In genomic region chr12:119381471-119382235, GRCh38 we compare ENCODE assay signal across 18 cellular contexts. TPM values are rescaled to one million over a fixed set of nuclear protein-coding genes. Genes with fewer than 3 reads are reported as not detected.
DNase-seq lines count a peak whose midpoint lies in the region; ATAC-seq and TF ChIP-seq lines count a peak whose summit lies in the region.
"Had no signal": no experiment of that assay in that cellular context is flagged by ENCODE, and none has a peak within 500 bp of the region (broad histone marks: within the 10 kb centered on the region; RNA-seq: fewer than 3 reads in every experiment).

No MANE protein-coding gene starts in this region.

- peak overlapping the region; percentile 14 for H3K4me2 ChIP-seq in mesenchymal stem cell (ENCODE audit: low read length, poor library complexity, severe bottlenecking)
- H3K4me2 ChIP-seq: A549 had no signal

- peaks cover 0 to 38% (median 10%) of the 10 kb centered on the region in 9 donors for H3K4me1 ChIP-seq in heart right ventricle
- H3K4me1 ChIP-seq in mesenchymal stem cell (ENCODE audit: control insufficient read depth, insufficient read depth, low read depth, low read length) = no peaks in the 10 kb centered on the region
- H3K4me1 ChIP-seq: A549 had no signal

- no peak overlapping the region for H3K14ac ChIP-seq in mesenchymal stem cell (ENCODE audit: low read length in 2 of 2)

- H3K9ac ChIP-seq in mesenchymal stem cell (ENCODE audit: low read length) = no peak overlapping the region
- H3K9ac ChIP-seq: GM23248 had no signal

- H3K27ac ChIP-seq in heart right ventricle (peak overlapping the region in 8 of 10 donors; percentile 26 to 70 (median 52)), mesenchymal stem cell (ENCODE audit: low read length, poor library complexity, severe bottlenecking) (no peak overlapping the region)
- H3K27ac ChIP-seq: A549, GM23248 had no signal

- peaks cover 0 to 11% (median 0%) of the 10 kb centered on the region in 11 donors for H3K9me3 ChIP-seq in heart right ventricle
- H3K9me3 ChIP-seq in mesenchymal stem cell (ENCODE audit: control insufficient read depth, low read length) = no peaks in the 10 kb centered on the region
- H3K9me3 ChIP-seq: A549 had no signal

- peaks cover 13% of the 10 kb centered on the region for H3K36me3 Mint-ChIP-seq in endothelial cell (ENCODE audit: low read depth, unreplicated experiment)
- H3K36me3 Mint-ChIP-seq: CD14-positive monocyte; CD8-positive, alpha-beta T cell had no signal

- no peaks in the 10 kb centered on the region for H3K36me3 ChIP-seq in heart right ventricle
- no peaks in the 10 kb centered on the region for H3K36me3 ChIP-seq in mesenchymal stem cell (ENCODE audit: control insufficient read depth in 1 of 2, insufficient read depth in 2 of 2, low read depth in 1 of 2, low read length in 2 of 2)

- no peak overlapping the region for H3K27ac Mint-ChIP-seq in endothelial cell (ENCODE audit: unreplicated experiment)
- H3K27ac Mint-ChIP-seq: CD8-positive, alpha-beta T cell had no signal

- no peak for TF ChIP-seq CTCF in endothelial cell (IDR thresholded peaks at IDR 0.05; ENCODE audit: unreplicated experiment)
- TF ChIP-seq CTCF in heart right ventricle (IDR thresholded peaks at IDR 0.05) = no peak

- DNase-seq in endothelial cell (ENCODE audit: low spot score) (no peak), heart right ventricle (peak in 1 of 2 donors; percentile 13), mesenchymal stem cell (no peak)
- no peak for DNase-seq in activated CD8-positive, alpha-beta memory T cell treated with anti-CD3 and anti-CD28 coated beads, Interleukin-2, amount 50 U/mL, for 4 hours
- no peak for DNase-seq in stimulated activated naive CD4-positive, alpha-beta T cell (lab: John Stamatoyannopoulos, UW)
- DNase-seq: CD8-positive, alpha-beta T cell; COR-L47; DMS153; DMS79 treated with DMSO at 0.1 percent for 48 hours; EL; GM23248; H7 had no signal

- H3K4me3 ChIP-seq in heart right ventricle = no peak overlapping the region
- H3K4me3 ChIP-seq in mesenchymal stem cell (ENCODE audit: insufficient read depth in 1 of 2, low read depth in 1 of 2, low read length in 2 of 2) = no peak overlapping the region
- H3K4me3 ChIP-seq: A549, GM23248 had no signal

- H2BK12ac ChIP-seq in mesenchymal stem cell (ENCODE audit: low read length in 2 of 2) = no peak overlapping the region

- H3K23ac ChIP-seq in mesenchymal stem cell (ENCODE audit: low read length in 2 of 2) = no peak overlapping the region

- no peak overlapping the region for H2BK15ac ChIP-seq in mesenchymal stem cell (ENCODE audit: low read depth, poor library complexity, severe bottlenecking)

- peak overlapping the region; percentile 65 for H3K4me3 Mint-ChIP-seq in endothelial cell (ENCODE audit: unreplicated experiment)
- H3K4me3 Mint-ChIP-seq: CD14-positive monocyte; CD8-positive, alpha-beta T cell had no signal

- no peak overlapping the region for H2BK5ac ChIP-seq in mesenchymal stem cell (ENCODE audit: low read depth, low read length, poor library complexity, severe bottlenecking)

- H3K27me3 Mint-ChIP-seq in endothelial cell (ENCODE audit: unreplicated experiment) = peaks cover 5% of the 10 kb centered on the region

- no peaks in the 10 kb centered on the region for H3K4me1 Mint-ChIP-seq in endothelial cell (ENCODE audit: unreplicated experiment)
- H3K4me1 Mint-ChIP-seq: CD14-positive monocyte had no signal

- H4K91ac ChIP-seq in mesenchymal stem cell (ENCODE audit: low read length) = no peak overlapping the region

- H3K79me1 ChIP-seq in mesenchymal stem cell (replicated peaks; ENCODE audit: low read length, poor library complexity, severe bottlenecking) = no peaks in the 10 kb centered on the region

- H3K18ac ChIP-seq in mesenchymal stem cell (ENCODE audit: low read depth in 1 of 2, low read length in 2 of 2) = no peak overlapping the region

- no peak overlapping the region for H2BK120ac ChIP-seq in mesenchymal stem cell (ENCODE audit: low read depth, low read length)

- intact Hi-C loops in heart right ventricle (cut with DNase I) = no loop called here

- ATAC-seq in heart right ventricle (peak in 7 of 8 donors; percentile 52 to 82 (median 69)), HG02759 (IDR thresholded peaks at IDR 0.05; ENCODE audit: unreplicated experiment) (no peak)
- ATAC-seq: A549; CD8-positive, alpha-beta T cell; HepG2 had no signal

- no peaks in the 10 kb centered on the region for H3K9me3 Mint-ChIP-seq in endothelial cell (ENCODE audit: unreplicated experiment)
- H3K9me3 Mint-ChIP-seq: CD8-positive, alpha-beta T cell had no signal

- no peak overlapping the region for H2AK5ac ChIP-seq in mesenchymal stem cell (ENCODE audit: low read length, severe bottlenecking)

- 31 to 42% methylated on average over 5 of the region's 5 CpGs for WGBS in heart right ventricle, 2 donors
- 39% methylated on average over 5 of the region's 5 CpGs for WGBS in mesenchymal stem cell

- no peak overlapping the region for H4K8ac ChIP-seq in mesenchymal stem cell (ENCODE audit: low read length)

- H3K27me3 ChIP-seq in heart right ventricle (no peaks in the 10 kb centered on the region), mesenchymal stem cell (ENCODE audit: control insufficient read depth in 1 of 2, insufficient read depth in 1 of 2, low read length in 2 of 2) (no peaks in the 10 kb centered on the region)

- no peak overlapping the region for H2AFZ ChIP-seq in mesenchymal stem cell (ENCODE audit: low read depth, low read length)
- H2AFZ ChIP-seq: GM23248 had no signal

- no peak overlapping the region for H3K4ac ChIP-seq in mesenchymal stem cell (ENCODE audit: low read depth in 1 of 2, low read length in 2 of 2)

RNA-seq across cellular contexts. Expression of gene CCDC60, which starts 47.1 kb away (rescaled TPM):
- 1.9 TPM for total RNA-seq in endothelial cell (ENCODE audit: unreplicated experiment)
- total RNA-seq in heart right ventricle = not detected
- not detected for polyA plus RNA-seq in heart right ventricle
- polyA plus RNA-seq in mesenchymal stem cell (2013, experiment 1 of 2) = not detected
- polyA plus RNA-seq in mesenchymal stem cell (2013, experiment 2 of 2) = not detected
- total RNA-seq: CD8-positive, alpha-beta T cell; GM23248; HepG2 had no signal
- polyA plus RNA-seq: AG04450, BJ, CD14-positive monocyte, GM23248, HepG2 had no signal
